16 cellular contexts compared by ENCODE assay signal in genomic region chr16:554640-555413, GRCh38. TPM values are rescaled to one million over a fixed set of nuclear protein-coding genes. Genes with fewer than 3 reads are reported as not detected.
DNase-seq lines count a peak whose midpoint lies in the region; ATAC-seq and TF ChIP-seq lines count a peak whose summit lies in the region.
"Had no signal": no experiment of that assay in that cellular context is flagged by ENCODE, and none has a peak within 500 bp of the region (broad histone marks: within the 10 kb centered on the region; RNA-seq: fewer than 3 reads in every experiment).

No MANE protein-coding gene starts in this region.

- H3K36me3 ChIP-seq in mammary epithelial cell (ENCODE audit: insufficient read depth, low read length): peaks cover 7% of the 10 kb centered on the region

- peaks cover 7% of the 10 kb centered on the region for H3K27me3 Mint-ChIP-seq in HFFc6 (ENCODE audit: insufficient read depth)

- H3K9ac ChIP-seq in mammary epithelial cell (ENCODE audit: insufficient read depth, low read length): no peak overlapping the region

- no peak overlapping the region for H3K4me3 ChIP-seq in mammary epithelial cell (replicated peaks in 1 of 3; ENCODE audit: insufficient read depth in 1 of 3, low read depth in 2 of 3, low read length in 3 of 3)
- H3K4me3 ChIP-seq: heart left ventricle, lower lobe of right lung, testis had no signal

- DNase-seq in AG08395 (ENCODE audit: low spot score) (peak; percentile 70), HFFc6 (peak; percentile 81), mammary epithelial cell (peak; percentile 47), myocyte (ENCODE audit: low read depth) (peak; percentile 84), DMS114 treated with DMSO at 0.1 percent for 48 hours (lab: John Stamatoyannopoulos, UW; ENCODE audit: unreplicated experiment) (no peak)
- DNase-seq in activated CD4-positive, alpha-beta T cell treated with anti-CD3 and anti-CD28 coated beads, Interleukin-2, amount 50 U/mL, for 1 hour: no peak
- DNase-seq: activated CD4-positive, alpha-beta T cell treated with anti-CD3 and anti-CD28 coated beads for 36 hours; CD8-positive, alpha-beta T cell; heart left ventricle; lower lobe of right lung; MM.1S; NCI-H524 treated with DMSO at 0.1 percent for 48 hours; posterior cingulate gyrus; testis had no signal

- H3K9me3 ChIP-seq in mammary epithelial cell (replicated peaks; ENCODE audit: insufficient read depth, low read length): no peaks in the 10 kb centered on the region
- H3K9me3 ChIP-seq: heart left ventricle, lower lobe of right lung, testis had no signal

- peaks cover 9% of the 10 kb centered on the region for H3K27me3 ChIP-seq in mammary epithelial cell (ENCODE audit: insufficient read depth, low read length)
- H3K27me3 ChIP-seq: testis had no signal

- no peak overlapping the region for H3K27ac ChIP-seq in mammary epithelial cell (ENCODE audit: insufficient read depth, low read depth, low read length)
- H3K27ac ChIP-seq: heart left ventricle, lower lobe of right lung, testis had no signal

- H3K27ac Mint-ChIP-seq in HFFc6: peak overlapping the region; percentile 88
- H3K27ac Mint-ChIP-seq: activated CD4-positive, alpha-beta T cell treated with anti-CD3 and anti-CD28 coated beads for 36 hours; CD8-positive, alpha-beta T cell had no signal

- peaks cover 5% of the 10 kb centered on the region for H3K79me2 ChIP-seq in mammary epithelial cell (ENCODE audit: insufficient read depth, low read length)

- H3K9me3 Mint-ChIP-seq in HFFc6: no peaks in the 10 kb centered on the region
- H3K9me3 Mint-ChIP-seq: CD8-positive, alpha-beta T cell had no signal

- CTCF ChIA-PET in mammary epithelial cell (lab: Charles Lee; ENCODE audit: low non-redundant PET): no interaction called here

- ATAC-seq in GM18867 (IDR thresholded peaks at IDR 0.05; ENCODE audit: unreplicated experiment) (no peak), GM21447 (IDR thresholded peaks at IDR 0.05; ENCODE audit: unreplicated experiment) (no peak)
- ATAC-seq: activated CD4-positive, alpha-beta T cell treated with anti-CD3 and anti-CD28 coated beads for 36 hours; CD8-positive, alpha-beta T cell; heart left ventricle; lower lobe of right lung had no signal

- BruUV-seq in mammary epithelial cell (replicated peaks; lab: Mats Ljungman, UMichigan): no TSS peak

- peak overlapping the region; percentile 76 for H3K4me3 Mint-ChIP-seq in HFFc6
- H3K4me3 Mint-ChIP-seq: activated CD4-positive, alpha-beta T cell treated with anti-CD3 and anti-CD28 coated beads for 36 hours; CD8-positive, alpha-beta T cell had no signal

- H3K4me1 ChIP-seq in mammary epithelial cell (ENCODE audit: insufficient read depth, low read length): no peaks in the 10 kb centered on the region
- H3K4me1 ChIP-seq: lower lobe of right lung had no signal

- no peak overlapping the region for H2AFZ ChIP-seq in mammary epithelial cell (ENCODE audit: low read depth, low read length)

- peaks cover 8% of the 10 kb centered on the region for H3K4me1 Mint-ChIP-seq in HFFc6 (ENCODE audit: low read depth)
- H3K4me1 Mint-ChIP-seq: activated CD4-positive, alpha-beta T cell treated with anti-CD3 and anti-CD28 coated beads for 36 hours had no signal

- no peak for TF ChIP-seq CTCF in HFFc6 (IDR thresholded peaks at IDR 0.05)
- no peak for TF ChIP-seq CTCF in mammary epithelial cell (conservative IDR thresholded peaks at IDR 0.05 in 1 of 2, IDR thresholded peaks at IDR 0.05 in 1 of 2; ENCODE audit: extremely low read depth in 1 of 2, insufficient read depth in 1 of 2, low read depth in 1 of 2, low read length in 2 of 2)

- no peak overlapping the region for H3K4me2 ChIP-seq in mammary epithelial cell (ENCODE audit: insufficient read depth, low read depth, low read length)

- in situ Hi-C loops in mammary epithelial cell (cut with MboI; ENCODE audit: low sequenced_read_pairs in 2 of 2): no loop called here

- peaks cover 5% of the 10 kb centered on the region for H4K20me1 ChIP-seq in mammary epithelial cell (ENCODE audit: insufficient read depth, low read length)

- H3K36me3 Mint-ChIP-seq in HFFc6 (ENCODE audit: low read depth): no peaks in the 10 kb centered on the region

- WGBS in mammary epithelial cell (ENCODE audit: low coverage, missing lambda C conversion rate): 91% methylated on average over 38 of the region's 56 CpGs

- dilution Hi-C loops in mammary epithelial cell (cut with HindIII; ENCODE audit: low sequenced_read_pairs): no loop called here

- intact Hi-C loops in mammary epithelial cell (cut with micrococcal nuclease): no loop called here

RNA-seq across cellular contexts. Expression of gene PRR35, which starts 5.4 kb away (rescaled TPM):
- total RNA-seq in HFFc6 (2021; fragmentation: NEBNext Ultra II Directional; extraction: Animal tissue kit (Norgen Biotek cat#: 25700)): not detected
- total RNA-seq in mammary epithelial cell (not detected), myocyte (2.9 and 12.5 TPM in 2 replicates)
- not detected for polyA plus RNA-seq in mammary epithelial cell
- not detected for polyA minus RNA-seq in mammary epithelial cell
- 0.47 TPM for polyA plus RNA-seq in myocyte (2012)
- total RNA-seq: activated CD4-positive, alpha-beta T cell treated with anti-CD3 and anti-CD28 coated beads for 36 hours; CD8-positive, alpha-beta T cell; heart left ventricle; lower lobe of right lung had no signal
- polyA plus RNA-seq: heart left ventricle had no signal

RNA-seq across cellular contexts. Expression of gene NHLRC4, which starts 12.0 kb away (rescaled TPM):
- total RNA-seq in HFFc6 (2021; fragmentation: NEBNext Ultra II Directional; extraction: Animal tissue kit (Norgen Biotek cat#: 25700)): under 1 TPM in 5 of 6 experiments, not detected in 1; 0.24 to 0.58 (median 0.28) TPM
- under 1 TPM in 1 of 2 donors, not detected in 1; 0.17 TPM for total RNA-seq in mammary epithelial cell
- polyA plus RNA-seq in mammary epithelial cell: 0.06 TPM
- not detected for polyA minus RNA-seq in mammary epithelial cell
- 0.05 and 1.2 TPM in 2 replicates for total RNA-seq in myocyte
- not detected for polyA plus RNA-seq in myocyte (2012)

RNA-seq across cellular contexts. Expression of gene PIGQ, which starts 14.9 kb away (rescaled TPM):
- total RNA-seq in HFFc6 (2021; fragmentation: NEBNext Ultra II Directional; extraction: Animal tissue kit (Norgen Biotek cat#: 25700)): 10 to 100 TPM; 30.4 to 39.5 (median 35.4) TPM
- total RNA-seq in mammary epithelial cell (10 to 100 TPM; 24.7 to 45.5 TPM), myocyte (45.4 and 59.9 TPM in 2 replicates)
- 34.6 TPM for polyA plus RNA-seq in mammary epithelial cell
- polyA minus RNA-seq in mammary epithelial cell: 44.1 TPM
- polyA plus RNA-seq in myocyte (2012): 43.1 TPM

RNA-seq across cellular contexts. Expression of gene CAPN15, which starts 27.3 kb away (rescaled TPM):
- total RNA-seq in HFFc6 (2021; fragmentation: NEBNext Ultra II Directional; extraction: Animal tissue kit (Norgen Biotek cat#: 25700)): 10 to 100 TPM; 35.3 to 41.4 (median 40.2) TPM
- total RNA-seq in mammary epithelial cell: 10 to 100 TPM; 32.8 to 58.5 TPM
- 18.9 TPM for polyA plus RNA-seq in mammary epithelial cell
- polyA minus RNA-seq in mammary epithelial cell: 10.6 TPM
- total RNA-seq in myocyte: 81.8 and 141 TPM in 2 replicates
- polyA plus RNA-seq in myocyte (2012): 22.2 TPM

RNA-seq across cellular contexts. Expression of gene RAB40C, which starts 35.0 kb away (rescaled TPM):
- total RNA-seq in HFFc6 (2021; fragmentation: NEBNext Ultra II Directional; extraction: Animal tissue kit (Norgen Biotek cat#: 25700)): 10 to 100 TPM; 11.3 to 14.8 (median 12.2) TPM
- total RNA-seq in mammary epithelial cell (10 to 100 TPM; 11.3 to 19.9 TPM), myocyte (17.2 and 19.1 TPM in 2 replicates)
- polyA plus RNA-seq in mammary epithelial cell: 6.4 TPM
- 2.7 TPM for polyA minus RNA-seq in mammary epithelial cell
- polyA plus RNA-seq in myocyte (2012): 13.9 TPM

Comparison
In these comparisons a context has a peak if more than half of its experiments do, and no peak if none do; other contexts are left out.
1. DNase-seq: peak in AG08395 (single experiment), HFFc6 (single experiment), mammary epithelial cell (single experiment) and myocyte (single experiment); none in DMS114 treated with DMSO at 0.1 percent for 48 hours (single experiment) and activated CD4-positive, alpha-beta T cell treated with anti-CD3 and anti-CD28 coated beads, Interleukin-2, amount 50 U/mL, for 1 hour (single experiment).